ENCODE assay signal across 8 cellular contexts in genomic region chr1:15834406-15835204, GRCh38. TPM values are rescaled to one million over a fixed set of nuclear protein-coding genes. Genes with fewer than 3 reads are reported as not detected.
DNase-seq lines count a peak whose midpoint lies in the region; ATAC-seq and TF ChIP-seq lines count a peak whose summit lies in the region.

No MANE protein-coding gene starts in this region.

- peak overlapping the region; percentile 79 to 95 for H3K4me3 ChIP-seq in ascending aorta

- peaks cover 4 to 33% of the 10 kb centered on the region in 2 donors for H3K4me1 ChIP-seq in ascending aorta

- peak overlapping the region; percentile 100 for H3K27ac ChIP-seq in ascending aorta

- peaks cover 31% of the 10 kb centered on the region for H3K4me1 Mint-ChIP-seq in T-helper 2 cell treated with Interferon-gamma antibody and Interleukin-4, amounts not matched to agents 5 μg/mL and 100 μg/mL, for 36 hours (ENCODE audit: low read depth)

- no peaks in the 10 kb centered on the region for H3K36me3 ChIP-seq in ascending aorta

- H3K27me3 ChIP-seq in ascending aorta: no peaks in the 10 kb centered on the region

- intact Hi-C loops in ascending aorta (cut with DNase I): loop anchor here (1.0 to 2.0 kb wide), 3 partner anchors 34 to 115 kb away; no protein-coding TSS in a partner anchor

- peaks cover 18% of the 10 kb centered on the region for H3K36me3 Mint-ChIP-seq in T-helper 2 cell treated with Interferon-gamma antibody and Interleukin-4, amounts not matched to agents 5 μg/mL and 100 μg/mL, for 36 hours (ENCODE audit: low read depth)

- H3K4me3 Mint-ChIP-seq in T-helper 2 cell treated with Interferon-gamma antibody and Interleukin-4, amounts not matched to agents 5 μg/mL and 100 μg/mL, for 36 hours: peak overlapping the region; percentile 96

- DNase-seq in NCI-H1930 (lab: John Stamatoyannopoulos, UW) (peak; percentile 89), ascending aorta (ENCODE audit: low spot score in 2 of 2) (peak; percentile 43 to 90), hepatic stellate cell (ENCODE audit: low spot score) (peak; percentile 78), renal cortical epithelial cell (ENCODE audit: low read depth) (peak; percentile 92)
- DNase-seq in T-helper 2 cell treated with Interferon-gamma antibody and Interleukin-4, amounts not matched to agents 5 μg/mL and 100 μg/mL, for 36 hours (ENCODE audit: low spot score): peak; percentile 90

- H3K27me3 Mint-ChIP-seq in T-helper 2 cell treated with Interferon-gamma antibody and Interleukin-4, amounts not matched to agents 5 μg/mL and 100 μg/mL, for 36 hours (ENCODE audit: low read depth): peaks cover 2% of the 10 kb centered on the region

- H3K9me3 ChIP-seq in ascending aorta: no peaks in the 10 kb centered on the region

- no peak for TF ChIP-seq CTCF in ascending aorta (IDR thresholded peaks at IDR 0.05)

- ATAC-seq in GM18498 (IDR thresholded peaks at IDR 0.05; ENCODE audit: unreplicated experiment) (peak; percentile 56), HG02943 (IDR thresholded peaks at IDR 0.05; ENCODE audit: low read depth, unreplicated experiment) (peak; percentile 44), GM18519 (IDR thresholded peaks at IDR 0.05; ENCODE audit: low FRiP score, unreplicated experiment) (no peak)

- H3K27ac Mint-ChIP-seq in T-helper 2 cell treated with Interferon-gamma antibody and Interleukin-4, amounts not matched to agents 5 μg/mL and 100 μg/mL, for 36 hours: peak overlapping the region; percentile 98

- no peaks in the 10 kb centered on the region for H3K9me3 Mint-ChIP-seq in T-helper 2 cell treated with Interferon-gamma antibody and Interleukin-4, amounts not matched to agents 5 μg/mL and 100 μg/mL, for 36 hours

RNA-seq across cellular contexts. Expression of gene SPEN, which starts 12.9 kb away (rescaled TPM):
- 53.9 TPM for total RNA-seq in ascending aorta
- total RNA-seq in renal cortical epithelial cell: 18.6 and 45.6 TPM in 2 replicates

RNA-seq across cellular contexts. Expression of gene UQCRHL, which starts 27.2 kb away (rescaled TPM):
- total RNA-seq in ascending aorta: not detected
- 1.5 and 2.8 TPM in 2 replicates for total RNA-seq in renal cortical epithelial cell
